20 cellular contexts compared by ENCODE assay signal in genomic region chr11:1510928-1511327, GRCh38. TPM values are rescaled to one million over a fixed set of nuclear protein-coding genes. Genes with fewer than 3 reads are reported as not detected.
DNase-seq lines count a peak whose midpoint lies in the region; ATAC-seq and TF ChIP-seq lines count a peak whose summit lies in the region.
"Had no signal": no experiment of that assay in that cellular context is flagged by ENCODE, and none has a peak within 500 bp of the region (broad histone marks: within the 10 kb centered on the region; RNA-seq: fewer than 3 reads in every experiment).

No MANE protein-coding gene starts in this region.

- H3K36me3 Mint-ChIP-seq in activated T-cell treated with anti-CD3 and anti-CD28 coated beads, Interleukin-2, amount 50 U/mL, for 24 hours (ENCODE audit: low read depth): peaks cover 4% of the 10 kb centered on the region
- no peaks in the 10 kb centered on the region for H3K36me3 Mint-ChIP-seq in activated T-cell treated with anti-CD3 and anti-CD28 coated beads, Interleukin-2, amount 50 U/mL, for 72 hours (ENCODE audit: insufficient read depth in 2 of 2)
- H3K36me3 Mint-ChIP-seq in effector memory CD8-positive, alpha-beta T cell (ENCODE audit: insufficient read depth): peaks cover 20% of the 10 kb centered on the region

- WGBS in aorta, 2 donors: 84 to 85% methylated on average over 11 of the region's 11 CpGs

- no peak for ATAC-seq in activated T-cell treated with anti-CD3 and anti-CD28 coated beads, Interleukin-2, amount 50 U/mL, for 72 hours (replicated peaks in 1 of 2)
- no peak for ATAC-seq in effector memory CD8-positive, alpha-beta T cell (replicated peaks)
- ATAC-seq in aorta (ENCODE audit: low FRiP score): no peak
- ATAC-seq in HG03520 (IDR thresholded peaks at IDR 0.05; ENCODE audit: unreplicated experiment): no peak
- ATAC-seq: Panc1 had no signal

- H3K4me3 Mint-ChIP-seq in activated T-cell treated with anti-CD3 and anti-CD28 coated beads, Interleukin-2, amount 50 U/mL, for 24 hours: no peak overlapping the region
- H3K4me3 Mint-ChIP-seq in activated T-cell treated with anti-CD3 and anti-CD28 coated beads, Interleukin-2, amount 50 U/mL, for 72 hours: no peak overlapping the region
- no peak overlapping the region for H3K4me3 Mint-ChIP-seq in effector memory CD8-positive, alpha-beta T cell

- H3K4me1 ChIP-seq in aorta (ENCODE audit: control insufficient read depth in 1 of 2, insufficient read depth in 2 of 2, low read length in 2 of 2): peaks cover 0 to 5% of the 10 kb centered on the region in 2 donors
- H3K4me1 ChIP-seq: Caco-2 had no signal

- CTCF ChIA-PET in RWPE1 (lab: Yijun Ruan, JAX): interaction anchor here (0.7 kb wide), 1 partner anchor 169 kb away, joined by 4 read pairs; no protein-coding TSS in a partner anchor

- no peaks in the 10 kb centered on the region for H3K36me3 ChIP-seq in aorta (ENCODE audit: control insufficient read depth in 1 of 2, insufficient read depth in 2 of 2, low read length in 1 of 2)

- no peaks in the 10 kb centered on the region for H3K9me3 ChIP-seq in aorta (ENCODE audit: control insufficient read depth, low read length)
- H3K9me3 ChIP-seq: Caco-2 had no signal

- DNase-seq in activated T-cell treated with anti-CD3 and anti-CD28 coated beads, Interleukin-2, amount 50 U/mL, for 24 hours: no peak
- no peak for DNase-seq in activated T-cell treated with anti-CD3 and anti-CD28 coated beads, Interleukin-2, amount 50 U/mL, for 72 hours
- DNase-seq in RWPE1 (ENCODE audit: low spot score): no peak
- no peak for DNase-seq in effector memory CD8-positive, alpha-beta T cell
- DNase-seq in aorta: peak; percentile 26 to 45
- DNase-seq in DMS79 (lab: John Stamatoyannopoulos, UW): no peak
- DNase-seq in OCI-M2 (lab: John Stamatoyannopoulos, UW; ENCODE audit: unreplicated experiment): no peak
- DNase-seq: Caco-2, DMS79 treated with DMSO at 0.1 percent for 48 hours, GF-D8, NCI-H1048, NCI-H146, NCI-H226, NCI-H748 treated with DMSO at 0.1 percent for 48 hours, SIG-M5 had no signal

- H3K4me1 Mint-ChIP-seq in activated T-cell treated with anti-CD3 and anti-CD28 coated beads, Interleukin-2, amount 50 U/mL, for 24 hours (ENCODE audit: low read depth): peaks cover 67% of the 10 kb centered on the region
- peaks cover 10% of the 10 kb centered on the region for H3K4me1 Mint-ChIP-seq in activated T-cell treated with anti-CD3 and anti-CD28 coated beads, Interleukin-2, amount 50 U/mL, for 72 hours (ENCODE audit: low read depth)
- peaks cover 68% of the 10 kb centered on the region in 2 donors for H3K4me1 Mint-ChIP-seq in effector memory CD8-positive, alpha-beta T cell (ENCODE audit: low read depth in 2 of 2)

- H3K9me3 Mint-ChIP-seq in activated T-cell treated with anti-CD3 and anti-CD28 coated beads, Interleukin-2, amount 50 U/mL, for 24 hours: no peaks in the 10 kb centered on the region
- no peaks in the 10 kb centered on the region for H3K9me3 Mint-ChIP-seq in activated T-cell treated with anti-CD3 and anti-CD28 coated beads, Interleukin-2, amount 50 U/mL, for 72 hours
- no peaks in the 10 kb centered on the region for H3K9me3 Mint-ChIP-seq in effector memory CD8-positive, alpha-beta T cell

- H3K27ac ChIP-seq in RWPE1 (peak overlapping the region; percentile 41), aorta (ENCODE audit: low read depth in 1 of 2, low read length in 2 of 2) (no peak overlapping the region)
- H3K27ac ChIP-seq: 22Rv1, C4-2B, HL-60 had no signal

- POLR2A ChIA-PET in RWPE1 (lab: Yijun Ruan, JAX; ENCODE audit: low non-redundant PET): no interaction called here

- intact Hi-C loops in aorta (cut with DNase I): loop anchor here (5.0 to 10.0 kb wide), 3 partner anchors 126 to 176 kb away; partner anchors contain the start of gene BRSK2 (in 1 of the 2)

- TF ChIP-seq CTCF in RWPE1 (conservative IDR thresholded peaks at IDR 0.05; ENCODE audit: low read depth): no peak

- H3K27me3 Mint-ChIP-seq in activated T-cell treated with anti-CD3 and anti-CD28 coated beads, Interleukin-2, amount 50 U/mL, for 24 hours: no peaks in the 10 kb centered on the region
- no peaks in the 10 kb centered on the region for H3K27me3 Mint-ChIP-seq in activated T-cell treated with anti-CD3 and anti-CD28 coated beads, Interleukin-2, amount 50 U/mL, for 72 hours (ENCODE audit: low read depth)
- H3K27me3 Mint-ChIP-seq in effector memory CD8-positive, alpha-beta T cell: no peaks in the 10 kb centered on the region

- H3K27me3 ChIP-seq in aorta (ENCODE audit: control insufficient read depth in 1 of 2, insufficient read depth in 2 of 2, low read length in 1 of 2): no peaks in the 10 kb centered on the region

- no peak overlapping the region for H3K4me3 ChIP-seq in aorta (ENCODE audit: low read length in 2 of 2)

- peak overlapping the region; percentile 44 for H3K27ac Mint-ChIP-seq in activated T-cell treated with anti-CD3 and anti-CD28 coated beads, Interleukin-2, amount 50 U/mL, for 24 hours
- H3K27ac Mint-ChIP-seq in activated T-cell treated with anti-CD3 and anti-CD28 coated beads, Interleukin-2, amount 50 U/mL, for 72 hours: no peak overlapping the region
- H3K27ac Mint-ChIP-seq in effector memory CD8-positive, alpha-beta T cell: peak overlapping the region; percentile 9 to 65

RNA-seq across cellular contexts. Expression of gene MOB2, which starts 24.3 kb away (rescaled TPM):
- 10 to 100 TPM; 30.7 to 31.0 TPM for total RNA-seq in activated T-cell treated with anti-CD3 and anti-CD28 coated beads, Interleukin-2, amount 50 U/mL, for 72 hours
- 10 to 100 TPM; 51.3 to 65.8 TPM for total RNA-seq in aorta
- 100 to 1,000 TPM in 1 of 2 donors, 10 to 100 TPM in 1; 32.4 to 104 TPM for polyA plus RNA-seq in aorta

Comparison
In these comparisons a context has a peak if more than half of its experiments do, and no peak if none do; other contexts are left out.
1. DNase-seq: peak in aorta (2 of 2); none in activated T-cell treated with anti-CD3 and anti-CD28 coated beads, Interleukin-2, amount 50 U/mL, for 24 hours (single experiment), activated T-cell treated with anti-CD3 and anti-CD28 coated beads, Interleukin-2, amount 50 U/mL, for 72 hours (0 of 2), RWPE1 (single experiment), effector memory CD8-positive, alpha-beta T cell (0 of 3), DMS79 (single experiment) and OCI-M2 (single experiment).